ENCODE assay signal across 8 cellular contexts in the genomic region with DNA sequence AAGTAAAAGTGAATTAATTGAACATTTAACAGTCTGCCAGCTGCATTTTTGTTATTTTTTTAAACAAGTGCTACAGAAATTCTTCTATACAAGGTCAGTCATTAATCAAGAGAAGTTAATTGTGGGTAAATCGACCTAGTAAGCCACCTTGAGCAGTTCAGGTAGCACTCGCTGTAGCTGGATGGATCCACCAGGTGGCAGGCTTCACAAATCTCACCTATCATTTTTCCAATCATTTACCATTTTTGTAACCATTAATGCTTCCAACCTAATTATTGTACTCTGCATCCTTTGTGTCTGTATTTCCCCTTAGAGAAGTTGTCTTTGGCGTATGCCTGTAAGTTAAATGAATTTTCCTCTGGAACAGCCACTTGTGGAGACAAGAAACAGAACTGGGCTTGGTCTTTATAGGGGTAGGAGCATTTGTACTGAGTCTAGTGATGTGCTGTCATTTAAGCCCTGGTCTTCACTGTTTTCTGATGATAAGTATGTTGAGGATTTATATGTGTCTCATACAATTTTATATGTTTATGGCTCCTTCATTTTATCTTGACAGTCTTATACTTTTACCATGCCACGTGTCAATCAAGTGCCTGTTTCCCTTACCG. TPM values are rescaled to one million over a fixed set of nuclear protein-coding genes. Genes with fewer than 3 reads are reported as not detected.
DNase-seq lines count a peak whose midpoint lies in the region; ATAC-seq and TF ChIP-seq lines count a peak whose summit lies in the region.

No MANE protein-coding gene starts in this region.

- H3K9me2 ChIP-seq in PC-3 (replicated peaks; ENCODE audit: low read length) = no peaks in the 10 kb centered on the region

- TF ChIP-seq CTCF in PC-3 (conservative IDR thresholded peaks at IDR 0.05; ENCODE audit: low read depth, low read length) (peak; percentile 82), right atrium auricular region (IDR thresholded peaks at IDR 0.05) (peak; percentile 72 to 83)

- no peaks in the 10 kb centered on the region for H3K27me3 Mint-ChIP-seq in activated naive CD4-positive, alpha-beta T cell treated with anti-CD3 and anti-CD28 coated beads for 36 hours (ENCODE audit: low read depth)

- no peak overlapping the region for H3K4me2 ChIP-seq in PC-3 (ENCODE audit: low read length)

- BruUV-seq in PC-3 (replicated peaks; lab: Mats Ljungman, UMichigan) = no TSS peak

- ATAC-seq in HG02763 (IDR thresholded peaks at IDR 0.05; ENCODE audit: unreplicated experiment) (peak; percentile 65), PC-3 (peak; percentile 19; the same call in 1 of the 2 replicates), GM21423 (IDR thresholded peaks at IDR 0.05; ENCODE audit: unreplicated experiment) (no peak)

- H3K27ac ChIP-seq in PC-3 (ENCODE audit: low read length) (no peak overlapping the region), right atrium auricular region (no peak overlapping the region)

- H3K27me3 ChIP-seq in PC-3 (ENCODE audit: low read length) = no peaks in the 10 kb centered on the region
- no peaks in the 10 kb centered on the region for H3K27me3 ChIP-seq in right atrium auricular region

- H3K9ac ChIP-seq in PC-3 (ENCODE audit: low read length) = no peak overlapping the region

- no peaks in the 10 kb centered on the region for H3K79me2 ChIP-seq in PC-3 (ENCODE audit: low read length)

- H3K4me3 ChIP-seq in PC-3 (ENCODE audit: low read length) (no peak overlapping the region), right atrium auricular region (no peak overlapping the region)

- no peak overlapping the region for H2AFZ ChIP-seq in PC-3 (ENCODE audit: low read length)

- H3F3A ChIP-seq in PC-3 (ENCODE audit: low read length, unreplicated experiment) = peaks cover 7% of the 10 kb centered on the region

- H3K36me3 ChIP-seq in PC-3 (ENCODE audit: low read depth, low read length) = peaks cover 2% of the 10 kb centered on the region; the same call in 1 of the 2 replicates
- peaks cover 41% of the 10 kb centered on the region for H3K36me3 ChIP-seq in right atrium auricular region

- POLR2A ChIA-PET in PC-3 (lab: Charles Lee; ENCODE audit: unreplicated experiment) = no interaction called here

- H3K9me3 ChIP-seq in PC-3 (ENCODE audit: low read length) (no peaks in the 10 kb centered on the region), right atrium auricular region (no peaks in the 10 kb centered on the region)

- DNase-seq in NCI-H82 (lab: John Stamatoyannopoulos, UW) = peak; percentile 35
- no peak for DNase-seq in NCI-H82 treated with DMSO at 0.1 percent for 48 hours (lab: John Stamatoyannopoulos, UW; ENCODE audit: unreplicated experiment)
- DNase-seq in PC-3 = peak; percentile 63
- DNase-seq in activated naive CD4-positive, alpha-beta T cell treated with anti-CD3 and anti-CD28 coated beads for 36 hours = peak; percentile 70
- no peak for DNase-seq in right atrium auricular region (ENCODE audit: low spot score)
- peak; percentile 21 to 27 for DNase-seq in stimulated activated CD4-positive, alpha-beta T cell treated with anti-CD3 and anti-CD28 coated beads, Interleukin-4, amount 100 ng/mL, for 48 hours (ENCODE audit: low read depth in 2 of 2)

- H3K4me1 Mint-ChIP-seq in activated naive CD4-positive, alpha-beta T cell treated with anti-CD3 and anti-CD28 coated beads for 36 hours (ENCODE audit: low read depth) = peaks cover 35% of the 10 kb centered on the region

- H3K36me3 Mint-ChIP-seq in activated naive CD4-positive, alpha-beta T cell treated with anti-CD3 and anti-CD28 coated beads for 36 hours (ENCODE audit: low read depth) = peaks cover 8% of the 10 kb centered on the region

- intact Hi-C loops in PC-3 (cut with micrococcal nuclease) = loop anchor here (1.0 kb wide), 1 partner anchor 52 kb away; no protein-coding TSS in a partner anchor
- intact Hi-C loops in activated naive CD4-positive, alpha-beta T cell treated with anti-CD3 and anti-CD28 coated beads for 36 hours (cut with micrococcal nuclease) = loop anchor here (1.0 to 5.0 kb wide), 3 partner anchors 52 to 1094 kb away; no protein-coding TSS in a partner anchor

- no peak overlapping the region for H3K27ac Mint-ChIP-seq in activated naive CD4-positive, alpha-beta T cell treated with anti-CD3 and anti-CD28 coated beads for 36 hours

- no peaks in the 10 kb centered on the region for H3K9me3 Mint-ChIP-seq in activated naive CD4-positive, alpha-beta T cell treated with anti-CD3 and anti-CD28 coated beads for 36 hours

- H4K20me1 ChIP-seq in PC-3 (ENCODE audit: low read length) = no peaks in the 10 kb centered on the region

- no peak overlapping the region for H3K4me3 Mint-ChIP-seq in activated naive CD4-positive, alpha-beta T cell treated with anti-CD3 and anti-CD28 coated beads for 36 hours

- H3K4me1 ChIP-seq in PC-3 (ENCODE audit: insufficient read depth, low read length) (peaks cover 31% of the 10 kb centered on the region), right atrium auricular region (peaks cover 0 to 12% of the 10 kb centered on the region in 2 donors)

- CTCF ChIA-PET in PC-3 (lab: Charles Lee) = interaction anchor here (0.6 to 0.7 kb wide), 2 partner anchors 50 to 201 kb away, joined by 3 read pairs; no protein-coding TSS in a partner anchor
- CTCF ChIA-PET in activated naive CD4-positive, alpha-beta T cell treated with anti-CD3 and anti-CD28 coated beads for 36 hours (lab: Charles Lee) = interaction anchor here (0.6 to 17.9 kb wide), 12 partner anchors 9 to 227 kb away, joined by 3 to 354 read pairs (median 4); a partner anchor contains a TSS

RNA-seq across cellular contexts. Expression of a gene that starts 39.5 kb away (rescaled TPM):
- total RNA-seq in PC-3 (2014; rRNA removed) (not detected in 2 replicates), right atrium auricular region (1 to 10 TPM in 1 of 2 donors, under 1 TPM in 1; 0.26 to 1.2 TPM)
- total RNA-seq in activated naive CD4-positive, alpha-beta T cell treated with anti-CD3 and anti-CD28 coated beads for 36 hours = not detected

Comparison
In these comparisons a context has a peak if more than half of its experiments do, and no peak if none do; other contexts are left out.
1. DNase-seq: peak in NCI-H82 (single experiment), PC-3 (single experiment), activated naive CD4-positive, alpha-beta T cell treated with anti-CD3 and anti-CD28 coated beads for 36 hours (single experiment) and stimulated activated CD4-positive, alpha-beta T cell treated with anti-CD3 and anti-CD28 coated beads, Interleukin-4, amount 100 ng/mL, for 48 hours (2 of 2); none in NCI-H82 treated with DMSO at 0.1 percent for 48 hours (single experiment) and right atrium auricular region (single experiment).